ENCODE assay signal across 19 cellular contexts in the genomic region with DNA sequence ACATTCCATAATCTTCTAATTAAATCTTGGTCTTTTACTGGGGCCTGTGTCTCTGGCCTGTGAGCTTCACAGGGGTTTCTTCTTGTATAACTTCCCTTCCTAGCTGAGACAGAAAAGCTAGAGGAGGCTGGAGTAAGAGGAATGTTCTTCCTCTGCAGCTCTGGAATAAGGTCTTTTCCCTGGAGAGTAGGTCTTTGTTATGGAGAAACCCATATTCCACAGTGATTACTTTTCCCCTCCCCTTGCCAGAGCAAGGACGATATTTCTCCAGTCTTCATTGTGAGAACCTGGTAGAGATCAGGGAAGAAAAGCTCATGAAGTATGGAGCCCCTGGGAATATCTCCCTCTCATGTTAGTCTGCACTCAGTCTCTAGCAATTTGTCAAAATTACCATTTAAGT. TPM values are rescaled to one million over a fixed set of nuclear protein-coding genes. Genes with fewer than 3 reads are reported as not detected.
DNase-seq lines count a peak whose midpoint lies in the region; ATAC-seq, FAIRE-seq and TF ChIP-seq lines count a peak whose summit lies in the region.
"Had no signal": no experiment of that assay in that cellular context is flagged by ENCODE, and none has a peak within 500 bp of the region (broad histone marks: within the 10 kb centered on the region; RNA-seq: fewer than 3 reads in every experiment).

No MANE protein-coding gene starts in this region.

- H2BK5ac ChIP-seq in H1 (ENCODE audit: low read depth, low read length): no peak overlapping the region
- no peak overlapping the region for H2BK5ac ChIP-seq in mesendoderm (ENCODE audit: low read length)

- no peak for FAIRE-seq in H1 (lab: Jason Lieb, UNC)
- FAIRE-seq: GM12892 had no signal

- H4K8ac ChIP-seq in H1 (ENCODE audit: extremely low read depth, insufficient read depth, low read length) (no peak overlapping the region), mesendoderm (ENCODE audit: low read depth, low read length) (no peak overlapping the region)

- H4K20me1 ChIP-seq in H1 (replicated peaks in 1 of 2; ENCODE audit: control insufficient read depth in 1 of 2, insufficient read depth in 2 of 2, low read length in 2 of 2): no peaks in the 10 kb centered on the region

- H2BK120ac ChIP-seq in H1 (replicated peaks; ENCODE audit: low read depth, low read length): no peak overlapping the region
- no peak overlapping the region for H2BK120ac ChIP-seq in mesendoderm (ENCODE audit: low read depth, low read length)

- H3K27me3 ChIP-seq in A673 (replicated peaks; ENCODE audit: insufficient read depth, low read depth, low read length, poor library complexity): no peaks in the 10 kb centered on the region
- H3K27me3 ChIP-seq in HUES64 (ENCODE audit: insufficient read depth, low read length): no peaks in the 10 kb centered on the region
- no peaks in the 10 kb centered on the region for H3K27me3 ChIP-seq in H1 (replicated peaks in 1 of 4; ENCODE audit: control insufficient read depth in 3 of 4, extremely low read depth in 1 of 4, insufficient read depth in 3 of 4, low read length in 3 of 4)
- H3K27me3 ChIP-seq in mesendoderm (ENCODE audit: insufficient read depth, low read length, poor library complexity): no peaks in the 10 kb centered on the region
- H3K27me3 ChIP-seq: MG63 had no signal

- no peak for TF ChIP-seq CTCF in A673 (conservative IDR thresholded peaks at IDR 0.05; ENCODE audit: low read depth, low read length)
- TF ChIP-seq CTCF in H1 (IDR thresholded peaks at IDR 0.05; ENCODE audit: control extremely low read depth in 1 of 3, insufficient read depth in 1 of 3, low read depth in 1 of 3, low read length in 3 of 3): no peak

- no peak overlapping the region for H3K18ac ChIP-seq in H1 (ENCODE audit: extremely low read depth, low read length)
- H3K18ac ChIP-seq in mesendoderm (ENCODE audit: low read length): no peak overlapping the region

- peaks cover 4% of the 10 kb centered on the region for H3K4me1 ChIP-seq in A673 (ENCODE audit: insufficient read depth, low read length, poor library complexity, severe bottlenecking)
- H3K4me1 ChIP-seq in HUES64 (ENCODE audit: insufficient read depth, low read length): peaks cover 17% of the 10 kb centered on the region
- H3K4me1 ChIP-seq in H1 (replicated peaks in 1 of 4; ENCODE audit: control insufficient read depth in 3 of 4, insufficient read depth in 4 of 4, low read length in 3 of 4): no peaks in the 10 kb centered on the region
- H3K4me1 ChIP-seq in mesendoderm (ENCODE audit: control insufficient read depth, low read depth, low read length): no peaks in the 10 kb centered on the region

- CTCF ChIA-PET in A673 (lab: Charles Lee) (interaction anchor here (0.9 kb wide), 1 partner anchor 11 kb away, joined by 5 read pairs; no protein-coding TSS in a partner anchor), H1 (lab: Charles Lee; ENCODE audit: partially characterized antibody) (interaction anchor here (1.0 to 3.1 kb wide), 2 partner anchors 12 to 138 kb away, joined by 3 to 18 read pairs; no protein-coding TSS in a partner anchor)

- ATAC-seq in HG02763 (IDR thresholded peaks at IDR 0.05; ENCODE audit: unreplicated experiment): no peak
- no peak for ATAC-seq in GM19324 (IDR thresholded peaks at IDR 0.05; ENCODE audit: low FRiP score, unreplicated experiment)

- H3K4me3 ChIP-seq in A673 (ENCODE audit: low read depth, low read length, poor library complexity, severe bottlenecking) (no peak overlapping the region), HUES64 (ENCODE audit: low read length) (no peak overlapping the region), H1 (ENCODE audit: extremely low read depth in 1 of 4, insufficient read depth in 2 of 4, low read depth in 3 of 4, low read length in 4 of 4) (no peak overlapping the region), mesendoderm (ENCODE audit: low read length) (no peak overlapping the region)
- H3K4me3 ChIP-seq: MG63 had no signal

- H2BK15ac ChIP-seq in H1 (ENCODE audit: low read length) (no peak overlapping the region), mesendoderm (replicated peaks; ENCODE audit: low read depth) (no peak overlapping the region)

- H3K79me2 ChIP-seq in H1 (ENCODE audit: control insufficient read depth in 1 of 2, insufficient read depth in 2 of 2, low read length in 2 of 2) (no peaks in the 10 kb centered on the region), mesendoderm (ENCODE audit: control insufficient read depth, insufficient read depth, low read length) (no peaks in the 10 kb centered on the region)

- H3K4me2 ChIP-seq in H1 (ENCODE audit: insufficient read depth in 1 of 2, low read depth in 2 of 2, low read length in 2 of 2): peak overlapping the region in 1 of 2 experiments; percentile 46; a peak in 1 of 4 replicates
- no peak overlapping the region for H3K4me2 ChIP-seq in mesendoderm (ENCODE audit: low read length)

- H2AFZ ChIP-seq in H1 (ENCODE audit: low read length): 0 out of 2 replicates have a peak overlapping the region, but pooled peaks have one; percentile 12

- H3K23ac ChIP-seq in H1 (ENCODE audit: insufficient read length) (no peak overlapping the region), mesendoderm (ENCODE audit: low read length) (no peak overlapping the region)

- H3K27ac ChIP-seq in A673 (ENCODE audit: low read depth, low read length, poor library complexity, severe bottlenecking) (no peak overlapping the region), HUES64 (ENCODE audit: low read depth, low read length) (peak overlapping the region; percentile 47; the same call in 1 of the 2 replicates), H1 (ENCODE audit: low read depth, low read length) (no peak overlapping the region), mesendoderm (ENCODE audit: low read depth, low read length) (no peak overlapping the region)

- H3K9ac ChIP-seq in HUES64 (ENCODE audit: low read depth, low read length) (no peak overlapping the region), H1 (replicated peaks in 1 of 4; ENCODE audit: extremely low read depth in 1 of 4, low read depth in 3 of 4, low read length in 3 of 4) (no peak overlapping the region), mesendoderm (ENCODE audit: low read length) (no peak overlapping the region)

- H2BK20ac ChIP-seq in H1 (ENCODE audit: low read length): no peak overlapping the region

- H3K23me2 ChIP-seq in H1 (ENCODE audit: low read depth, low read length): no peaks in the 10 kb centered on the region

- intact Hi-C loops in A673 (cut with micrococcal nuclease; ENCODE audit: unreplicated experiment): no loop called here

- no peak for TF ChIP-seq POLR2A in H1 (IDR thresholded peaks at IDR 0.05; ENCODE audit: control extremely low read depth in 1 of 2, low read depth in 2 of 2, low read length in 2 of 2)

- H2AK5ac ChIP-seq in H1 (ENCODE audit: low read depth, low read length): no peak overlapping the region
- no peak overlapping the region for H2AK5ac ChIP-seq in mesendoderm (ENCODE audit: low read length)

- H3K56ac ChIP-seq in H1 (replicated peaks; ENCODE audit: insufficient read length, low read depth, low read length): no peak overlapping the region
- no peak overlapping the region for H3K56ac ChIP-seq in mesendoderm (ENCODE audit: low read length)

- H4K91ac ChIP-seq in H1 (replicated peaks; ENCODE audit: insufficient read length, low read length): no peak overlapping the region

- WGBS in HUES64: 13% methylated on average over 1 of the region's 1 CpG
- WGBS in H1 (ENCODE audit: extremely low coverage in 1 of 2, insufficient coverage in 1 of 2, insufficient read length in 1 of 2, insufficient replicate concordance in 2 of 2, low coverage in 1 of 2, low lambda C conversion rate in 2 of 2, missing lambda C conversion rate in 1 of 2), 2 experiments: 32% methylated on average over 1 of the region's 1 CpG; no CpG with 5 or more reads in 1 of the 2 experiments
- no CpG with 5 or more reads among the region's 1 CpG for WGBS in mesendoderm (ENCODE audit: extremely low coverage, insufficient coverage, low lambda C conversion rate)

- POLR2A ChIA-PET in A673 (lab: Charles Lee; ENCODE audit: low non-redundant PET): interaction anchor here (0.7 kb wide), 1 partner anchor 163 kb away, joined by 3 read pairs; no protein-coding TSS in a partner anchor
- POLR2A ChIA-PET in H1 (lab: Charles Lee; ENCODE audit: partially characterized antibody): no interaction called here

- H3K9me3 ChIP-seq in A673 (ENCODE audit: low read depth, low read length, poor library complexity, severe bottlenecking): no peaks in the 10 kb centered on the region
- H3K9me3 ChIP-seq in HUES64 (ENCODE audit: insufficient read depth, low read depth, low read length): no peaks in the 10 kb centered on the region
- no peaks in the 10 kb centered on the region for H3K9me3 ChIP-seq in H1 (ENCODE audit: insufficient read depth in 2 of 2, low read depth in 1 of 2, low read length in 1 of 2)
- H3K9me3 ChIP-seq: MG63 had no signal

- no peak overlapping the region for H3K14ac ChIP-seq in H1 (ENCODE audit: insufficient read length)

- H3K4ac ChIP-seq in H1 (replicated peaks; ENCODE audit: insufficient read length, low read depth, low read length) (no peak overlapping the region), mesendoderm (ENCODE audit: low read depth, low read length) (no peak overlapping the region)

- peak; percentile 45 for DNase-seq in A673 (ENCODE audit: low spot score)
- DNase-seq in H1 (ENCODE audit: low read depth in 1 of 2, low spot score in 2 of 2): no peak
- peak; percentile 29 for DNase-seq in mesendoderm
- DNase-seq in HPDE6-E6E7 (ENCODE audit: extremely low spot score): no peak
- no peak for DNase-seq in SHP77 (lab: John Stamatoyannopoulos, UW)
- DNase-seq: C1 segment of cervical spinal cord; DMS 273 treated with DMSO at 0.1 percent for 48 hours; IMR-90; Karpas-422; MG63; NCI-H187 treated with DMSO at 0.1 percent for 48 hours; NCI-H524; NK-92 treated with Interleukin-12 subunit alpha and Interleukin-12 subunit beta, amount 100 ng/mL, for 24 hours; SIG-M5 had no signal

- no peak for TF ChIP-seq RAD21 in H1 (IDR thresholded peaks at IDR 0.05 in 1 of 2, conservative IDR thresholded peaks at IDR 0.05 in 1 of 2; ENCODE audit: low read depth in 2 of 2, low read length in 2 of 2)

- no peak for TF ChIP-seq EP300 in H1 (IDR thresholded peaks at IDR 0.05; ENCODE audit: borderline replicate concordance in 1 of 2, low read depth in 2 of 2, low read length in 2 of 2)

- H2BK12ac ChIP-seq in H1 (ENCODE audit: low read depth, low read length): no peak overlapping the region

- no peak overlapping the region for H4K5ac ChIP-seq in H1 (ENCODE audit: insufficient read length, low read depth, low read length)
- H4K5ac ChIP-seq in mesendoderm (ENCODE audit: low read length): no peak overlapping the region

- H3K36me3 ChIP-seq in A673 (ENCODE audit: insufficient read depth, low read length, poor library complexity, severe bottlenecking) (no peaks in the 10 kb centered on the region), HUES64 (ENCODE audit: insufficient read depth, low read length) (no peaks in the 10 kb centered on the region), H1 (ENCODE audit: control insufficient read depth in 2 of 4, insufficient read depth in 4 of 4, low read length in 3 of 4) (no peaks in the 10 kb centered on the region), mesendoderm (ENCODE audit: control insufficient read depth, insufficient read depth, low read length) (no peaks in the 10 kb centered on the region)
- H3K36me3 ChIP-seq: MG63 had no signal

- no peaks in the 10 kb centered on the region for H3K79me1 ChIP-seq in H1 (ENCODE audit: low read depth, low read length)
- no peaks in the 10 kb centered on the region for H3K79me1 ChIP-seq in mesendoderm (ENCODE audit: low read length)

- no TSS peak for BruUV-seq in A673 (replicated peaks; lab: Mats Ljungman, UMichigan)

RNA-seq across cellular contexts. Expression of a gene that starts 18.8 kb away (rescaled TPM):
- 5.1 and 5.8 TPM in 2 replicates for total RNA-seq in A673 (2021)
- 0.95 TPM for polyA plus RNA-seq in HUES64 (2013, experiment 1 of 2)
- polyA plus RNA-seq in HUES64 (2013, experiment 2 of 2): 1.3 TPM
- 0.54 and 1.1 TPM in 2 replicates for total RNA-seq in H1 (2021; fragmentation: NEBNext Ultra II Directional; extraction: Animal tissue kit (Norgen Biotek cat#: 25700))
- polyA plus RNA-seq in H1 (2011; rRNA removed): 0.33 and 0.36 TPM in 2 replicates
- 0.67 TPM for polyA plus RNA-seq in H1 (2011; cell fraction: cytosol; rRNA removed)
- polyA plus RNA-seq in H1 (2011; cell fraction: nucleus; rRNA removed): 0.16 TPM
- polyA plus RNA-seq in H1 (2012, experiment 1 of 2): 0.56 to 1.2 TPM (median 0.73 TPM) in 4 replicates
- 0.09 TPM for polyA plus RNA-seq in H1 (2012, experiment 2 of 2)
- polyA plus RNA-seq in H1 (2013, experiment 1 of 2): 0.47 TPM
- 0.44 TPM for polyA plus RNA-seq in H1 (2013, experiment 2 of 2)
- 1.0 and 1.2 TPM in 2 replicates for polyA minus RNA-seq in H1 (2011; rRNA and poly(A)+ RNA removed)
- polyA minus RNA-seq in H1 (2011; cell fraction: cytosol; rRNA and poly(A)+ RNA removed): 1.3 TPM
- polyA minus RNA-seq in H1 (2011; cell fraction: nucleus; rRNA and poly(A)+ RNA removed): 1.1 TPM
- polyA plus RNA-seq in mesendoderm (2013, experiment 1 of 2): 0.22 TPM
- polyA plus RNA-seq in mesendoderm (2013, experiment 2 of 2): 0.18 TPM
- total RNA-seq: OCI-LY7 had no signal

Comparison
In these comparisons a context has a peak if more than half of its experiments do, and no peak if none do; other contexts are left out.
1. DNase-seq: peak in A673 (single experiment) and mesendoderm (single experiment); none in H1 (0 of 2), HPDE6-E6E7 (single experiment) and SHP77 (0 of 2).